In genomic region chr19:6719992-6720368, GRCh38 we compare ENCODE assay signal across 19 cellular contexts. TPM values are rescaled to one million over a fixed set of nuclear protein-coding genes. Genes with fewer than 3 reads are reported as not detected.
A peak's percentile ranks its signal among the peaks of the same experiment; 100 is the strongest.
DNase-seq lines count a peak whose midpoint lies in the region; ATAC-seq and TF ChIP-seq lines count a peak whose summit lies in the region.
"Had no signal": no experiment of that assay in that cellular context is flagged by ENCODE, and none has a peak within 500 bp of the region (broad histone marks: within the 10 kb centered on the region; RNA-seq: fewer than 3 reads in every experiment).

No MANE protein-coding gene starts in this region.

- WGBS in GM23248 (ENCODE audit: low coverage in 1 of 2, low lambda C conversion rate in 2 of 2, missing lambda C conversion rate in 2 of 2), 2 experiments = 68 to 73% methylated on average over 3 of the region's 3 CpGs

- H3K4me1 ChIP-seq in ascending aorta = peaks cover 0 to 3% of the 10 kb centered on the region in 2 donors
- H3K4me1 ChIP-seq in left lung = peaks cover 26 to 49% of the 10 kb centered on the region in 2 donors
- H3K4me1 ChIP-seq in stomach smooth muscle (ENCODE audit: control insufficient read depth, insufficient read depth, low read length) = peaks cover 4% of the 10 kb centered on the region
- H3K4me1 ChIP-seq in GM23248 (ENCODE audit: insufficient read depth) = peaks cover 19% of the 10 kb centered on the region
- no peaks in the 10 kb centered on the region for H3K4me1 ChIP-seq in colonic mucosa

- ATAC-seq in left lung (no peak), WTC11 (no peak)
- ATAC-seq: activated T-helper 17 cell treated with anti-CD3 and anti-CD28 coated beads, Interleukin-2, amount 50 U/mL, for 72 hours had no signal

- H3K27ac ChIP-seq in ascending aorta (no peak overlapping the region), left lung (no peak overlapping the region), stomach smooth muscle (ENCODE audit: low read length) (no peak overlapping the region), GM23248 (no peak overlapping the region), colonic mucosa (no peak overlapping the region)
- H3K27ac ChIP-seq: VCaP had no signal

- POLR2A ChIA-PET in WTC11 (lab: Charles Lee) = no interaction called here

- CTCF ChIA-PET in WTC11 (lab: Charles Lee) = interaction anchor here (1.1 kb wide), 2 partner anchors 9 to 13 kb away, joined by 3 to 4 read pairs; no protein-coding TSS in a partner anchor

- intact Hi-C loops in activated CD4-positive, alpha-beta T cell treated with anti-CD3 and anti-CD28 coated beads, Interleukin-2, amount 10 ng/mL, durations not matched to agents 24 days and 14 days (cut with micrococcal nuclease) = loop anchor here (5.0 kb wide), 1 partner anchor 78 kb away; no protein-coding TSS in a partner anchor
- intact Hi-C loops in ascending aorta (cut with DNase I) = no loop called here
- intact Hi-C loops in left lung (cut with DNase I) = no loop called here
- intact Hi-C loops in colonic mucosa (cut with DNase I) = no loop called here

- H3K27me3 ChIP-seq in ascending aorta (no peaks in the 10 kb centered on the region), left lung (peaks cover 0 to 3% of the 10 kb centered on the region in 2 donors), stomach smooth muscle (ENCODE audit: control insufficient read depth in 1 of 2, insufficient read depth in 2 of 2, low read length in 2 of 2) (peaks cover 7 to 9% of the 10 kb centered on the region in 2 donors), GM23248 (replicated peaks; ENCODE audit: insufficient read depth) (no peaks in the 10 kb centered on the region), colonic mucosa (no peaks in the 10 kb centered on the region)
- H3K27me3 ChIP-seq: tibial nerve had no signal

- no peak overlapping the region for H2AFZ ChIP-seq in GM23248

- H3K36me3 ChIP-seq in ascending aorta = no peaks in the 10 kb centered on the region
- no peaks in the 10 kb centered on the region for H3K36me3 ChIP-seq in left lung
- H3K36me3 ChIP-seq in stomach smooth muscle (ENCODE audit: control insufficient read depth in 2 of 2, insufficient read depth in 2 of 2, low read length in 2 of 2) = peaks cover 0 to 3% of the 10 kb centered on the region in 2 donors
- no peaks in the 10 kb centered on the region for H3K36me3 ChIP-seq in GM23248 (ENCODE audit: low read depth)
- no peaks in the 10 kb centered on the region for H3K36me3 ChIP-seq in colonic mucosa
- H3K36me3 ChIP-seq: tibial nerve had no signal

- H3K9me2 ChIP-seq in GM23248 (ENCODE audit: insufficient read depth) = no peaks in the 10 kb centered on the region

- no peak overlapping the region for H3K4me2 ChIP-seq in GM23248 (ENCODE audit: unreplicated experiment)

- no peak overlapping the region for H3K4me3 Mint-ChIP-seq in activated CD4-positive, alpha-beta T cell treated with anti-CD3 and anti-CD28 coated beads, Interleukin-2, amount 10 ng/mL, durations not matched to agents 24 days and 14 days
- no peak overlapping the region for H3K4me3 Mint-ChIP-seq in WTC11
- H3K4me3 Mint-ChIP-seq: activated T-helper 17 cell treated with anti-CD3 and anti-CD28 coated beads, Interleukin-2, amount 50 U/mL, for 72 hours had no signal

- TF ChIP-seq CTCF in ascending aorta (IDR thresholded peaks at IDR 0.05) (no peak), left lung (IDR thresholded peaks at IDR 0.05) (no peak), WTC11 (IDR thresholded peaks at IDR 0.05) (no peak), colonic mucosa (IDR thresholded peaks at IDR 0.05) (no peak)

- H3K27ac Mint-ChIP-seq in activated CD4-positive, alpha-beta T cell treated with anti-CD3 and anti-CD28 coated beads, Interleukin-2, amount 10 ng/mL, durations not matched to agents 24 days and 14 days = peak overlapping the region; percentile 4
- no peak overlapping the region for H3K27ac Mint-ChIP-seq in WTC11
- H3K27ac Mint-ChIP-seq: activated T-helper 17 cell treated with anti-CD3 and anti-CD28 coated beads, Interleukin-2, amount 50 U/mL, for 72 hours had no signal

- H3K4me3 ChIP-seq in ascending aorta (peak overlapping the region; percentile 40 to 41), left lung (peak overlapping the region; percentile 22 to 47), stomach smooth muscle (ENCODE audit: low read length in 2 of 2) (peak overlapping the region; percentile 25 to 61), GM23248 (no peak overlapping the region), colonic mucosa (no peak overlapping the region)

- peak overlapping the region in 1 of 2 donors; percentile 5 for H3K9ac ChIP-seq in stomach smooth muscle (ENCODE audit: low read length in 2 of 2)
- H3K9ac ChIP-seq in GM23248 = no peak overlapping the region
- H3K9ac ChIP-seq in colonic mucosa (ENCODE audit: low read depth in 2 of 2, low read length in 2 of 2) = no peak overlapping the region

- H3K4me1 Mint-ChIP-seq in activated CD4-positive, alpha-beta T cell treated with anti-CD3 and anti-CD28 coated beads, Interleukin-2, amount 10 ng/mL, durations not matched to agents 24 days and 14 days = peaks cover 36% of the 10 kb centered on the region
- peaks cover 16% of the 10 kb centered on the region for H3K4me1 Mint-ChIP-seq in WTC11

- H3F3A ChIP-seq in GM23248 (ENCODE audit: insufficient read depth) = peaks cover 4% of the 10 kb centered on the region; the same call in 1 of the 2 replicates

- peaks cover 3% of the 10 kb centered on the region for H3K27me3 Mint-ChIP-seq in activated CD4-positive, alpha-beta T cell treated with anti-CD3 and anti-CD28 coated beads, Interleukin-2, amount 10 ng/mL, durations not matched to agents 24 days and 14 days
- peaks cover 4% of the 10 kb centered on the region; the same call in 1 of the 2 replicates for H3K27me3 Mint-ChIP-seq in WTC11 (ENCODE audit: low read depth)

- no peaks in the 10 kb centered on the region for H4K20me1 ChIP-seq in GM23248 (ENCODE audit: insufficient read depth)

- H3K79me2 ChIP-seq in GM23248 (ENCODE audit: insufficient read depth) = no peaks in the 10 kb centered on the region

- H3K9me3 ChIP-seq in ascending aorta (no peaks in the 10 kb centered on the region), left lung (no peaks in the 10 kb centered on the region), stomach smooth muscle (ENCODE audit: control insufficient read depth in 2 of 2, low read length in 2 of 2) (no peaks in the 10 kb centered on the region), GM23248 (ENCODE audit: low read depth) (no peaks in the 10 kb centered on the region), colonic mucosa (no peaks in the 10 kb centered on the region)
- H3K9me3 ChIP-seq: tibial nerve had no signal

- no peak for DNase-seq in activated CD4-positive, alpha-beta T cell treated with anti-CD3 and anti-CD28 coated beads, Interleukin-2, amount 10 ng/mL, durations not matched to agents 24 days and 14 days
- DNase-seq in activated CD4-positive, alpha-beta T cell treated with anti-CD3 and anti-CD28 coated beads for 1 hour = no peak
- DNase-seq in ascending aorta (ENCODE audit: low spot score in 2 of 2) (no peak), left lung (no peak), GM23248 (no peak), WTC11 (ENCODE audit: low spot score) (no peak), colonic mucosa (no peak)
- DNase-seq: erythroblast; glutamatergic neuron; Karpas-422; NCI-H1105 treated with DMSO at 0.1 percent for 48 hours; NCI-H2171; stimulated activated CD4-positive, alpha-beta T cell treated with anti-CD3 and anti-CD28 coated beads, Interleukin-4, amount 100 ng/mL, for 24 hours; stimulated activated CD8-positive, alpha-beta memory T cell treated with anti-CD3 and anti-CD28 coated beads, Interleukin-4, amount 100 ng/mL, for 48 hours had no signal

- in situ Hi-C loops in GM23248 (cut with MboI) = no loop called here

- H3K36me3 Mint-ChIP-seq in activated CD4-positive, alpha-beta T cell treated with anti-CD3 and anti-CD28 coated beads, Interleukin-2, amount 10 ng/mL, durations not matched to agents 24 days and 14 days (ENCODE audit: low read depth) = no peaks in the 10 kb centered on the region
- no peaks in the 10 kb centered on the region for H3K36me3 Mint-ChIP-seq in WTC11

- H3K9me3 Mint-ChIP-seq in activated CD4-positive, alpha-beta T cell treated with anti-CD3 and anti-CD28 coated beads, Interleukin-2, amount 10 ng/mL, durations not matched to agents 24 days and 14 days = no peaks in the 10 kb centered on the region
- H3K9me3 Mint-ChIP-seq in WTC11 = peaks cover 8% of the 10 kb centered on the region

RNA-seq across cellular contexts. Expression of gene C3, which starts 0.5 kb away (rescaled TPM):
- total RNA-seq in activated CD4-positive, alpha-beta T cell treated with anti-CD3 and anti-CD28 coated beads, Interleukin-2, amount 10 ng/mL, durations not matched to agents 24 days and 14 days = 4.8 and 5.3 TPM in 2 replicates
- total RNA-seq in ascending aorta (2,421 TPM), left lung (100 to 1,000 TPM; 748 to 881 TPM), WTC11 (2021) (7.0 to 9.3 TPM (median 8.9 TPM) in 3 replicates), colonic mucosa (10 to 100 TPM; 28.2 to 83.9 TPM)
- 3.1 and 5.6 TPM in 2 replicates for total RNA-seq in GM23248 (2014; rRNA removed; shearing (Covaris generic))
- polyA plus RNA-seq in GM23248 (2016; fragmentation: Nextera tagmentation; extraction: Ambion mirVana) = 3.5 and 4.8 TPM in 2 replicates

RNA-seq across cellular contexts. Expression of gene GPR108, which starts 17.4 kb away (rescaled TPM):
- 97.7 and 107 TPM in 2 replicates for total RNA-seq in activated CD4-positive, alpha-beta T cell treated with anti-CD3 and anti-CD28 coated beads, Interleukin-2, amount 10 ng/mL, durations not matched to agents 24 days and 14 days
- 57.6 TPM for total RNA-seq in ascending aorta
- total RNA-seq in left lung = 10 to 100 TPM; 64.1 to 81.7 TPM
- total RNA-seq in GM23248 (2014; rRNA removed; shearing (Covaris generic)) = 75.7 and 77.3 TPM in 2 replicates
- 78.8 and 83.5 TPM in 2 replicates for polyA plus RNA-seq in GM23248 (2016; fragmentation: Nextera tagmentation; extraction: Ambion mirVana)
- 48.7 to 59.5 TPM (median 54.2 TPM) in 3 replicates for total RNA-seq in WTC11 (2021)
- 100 to 1,000 TPM in 1 of 2 donors, 10 to 100 TPM in 1; 92.0 to 109 TPM for total RNA-seq in colonic mucosa

RNA-seq across cellular contexts. Expression of gene TRIP10, which starts 19.5 kb away (rescaled TPM):
- total RNA-seq in activated CD4-positive, alpha-beta T cell treated with anti-CD3 and anti-CD28 coated beads, Interleukin-2, amount 10 ng/mL, durations not matched to agents 24 days and 14 days = 66.3 and 67.7 TPM in 2 replicates
- total RNA-seq in ascending aorta (109 TPM), left lung (10 to 100 TPM; 62.3 to 75.3 TPM), WTC11 (2021) (61.5 to 76.6 TPM (median 62.4 TPM) in 3 replicates), colonic mucosa (10 to 100 TPM; 67.7 to 78.2 TPM)
- total RNA-seq in GM23248 (2014; rRNA removed; shearing (Covaris generic)) = 48.0 and 68.2 TPM in 2 replicates
- polyA plus RNA-seq in GM23248 (2016; fragmentation: Nextera tagmentation; extraction: Ambion mirVana) = 48.9 and 50.1 TPM in 2 replicates

RNA-seq across cellular contexts. Expression of gene SH2D3A, which starts 47.3 kb away (rescaled TPM):
- total RNA-seq in activated CD4-positive, alpha-beta T cell treated with anti-CD3 and anti-CD28 coated beads, Interleukin-2, amount 10 ng/mL, durations not matched to agents 24 days and 14 days = 9.8 and 11.0 TPM in 2 replicates
- not detected for total RNA-seq in ascending aorta
- 10 to 100 TPM; 24.2 to 27.6 TPM for total RNA-seq in left lung
- not detected in 2 replicates for total RNA-seq in GM23248 (2014; rRNA removed; shearing (Covaris generic))
- polyA plus RNA-seq in GM23248 (2016; fragmentation: Nextera tagmentation; extraction: Ambion mirVana) = 0.18 TPM in 1 of 2 replicates, not detected in the other
- 25.1 to 30.3 TPM (median 26.7 TPM) in 3 replicates for total RNA-seq in WTC11 (2021)
- 10 to 100 TPM; 34.2 to 44.3 TPM for total RNA-seq in colonic mucosa
- total RNA-seq: A172 had no signal

RNA-seq across cellular contexts. Expression of gene TNFSF14, which starts 50.0 kb away (rescaled TPM):
- 172 and 173 TPM in 2 replicates for total RNA-seq in activated CD4-positive, alpha-beta T cell treated with anti-CD3 and anti-CD28 coated beads, Interleukin-2, amount 10 ng/mL, durations not matched to agents 24 days and 14 days
- total RNA-seq in ascending aorta (0.21 TPM), left lung (1 to 10 TPM; 2.1 to 6.2 TPM), WTC11 (2021) (0.13 to 0.27 TPM (median 0.27 TPM) in 3 replicates), colonic mucosa (1 to 10 TPM in 1 of 2 donors, under 1 TPM in 1; 0.48 to 1.3 TPM)
- total RNA-seq in GM23248 (2014; rRNA removed; shearing (Covaris generic)) = not detected in 2 replicates
- not detected in 2 replicates for polyA plus RNA-seq in GM23248 (2016; fragmentation: Nextera tagmentation; extraction: Ambion mirVana)
- total RNA-seq: A172 had no signal

Comparison
In these comparisons a context has a peak if more than half of its experiments do, and no peak if none do; other contexts are left out.
1. H3K4me3 ChIP-seq: peak in ascending aorta (2 of 2), left lung (2 of 2) and stomach smooth muscle (2 of 2); none in GM23248 (single experiment) and colonic mucosa (single experiment).
2. RNA of gene C3, which starts 0.5 kb away (total RNA-seq): 2,421 TPM in ascending aorta (single experiment) and 748 to 881 TPM in left lung; 28.2 to 83.9 TPM in colonic mucosa, 7.0 to 9.3 TPM in WTC11, 4.8 to 5.3 TPM in activated CD4-positive, alpha-beta T cell treated with anti-CD3 and anti-CD28 coated beads, Interleukin-2, amount 10 ng/mL, durations not matched to agents 24 days and 14 days and 3.1 to 5.6 TPM in GM23248; every median in the first group is over 4 times any median in the second.